ENCODE assay signal across 10 cellular contexts in the genomic region with DNA sequence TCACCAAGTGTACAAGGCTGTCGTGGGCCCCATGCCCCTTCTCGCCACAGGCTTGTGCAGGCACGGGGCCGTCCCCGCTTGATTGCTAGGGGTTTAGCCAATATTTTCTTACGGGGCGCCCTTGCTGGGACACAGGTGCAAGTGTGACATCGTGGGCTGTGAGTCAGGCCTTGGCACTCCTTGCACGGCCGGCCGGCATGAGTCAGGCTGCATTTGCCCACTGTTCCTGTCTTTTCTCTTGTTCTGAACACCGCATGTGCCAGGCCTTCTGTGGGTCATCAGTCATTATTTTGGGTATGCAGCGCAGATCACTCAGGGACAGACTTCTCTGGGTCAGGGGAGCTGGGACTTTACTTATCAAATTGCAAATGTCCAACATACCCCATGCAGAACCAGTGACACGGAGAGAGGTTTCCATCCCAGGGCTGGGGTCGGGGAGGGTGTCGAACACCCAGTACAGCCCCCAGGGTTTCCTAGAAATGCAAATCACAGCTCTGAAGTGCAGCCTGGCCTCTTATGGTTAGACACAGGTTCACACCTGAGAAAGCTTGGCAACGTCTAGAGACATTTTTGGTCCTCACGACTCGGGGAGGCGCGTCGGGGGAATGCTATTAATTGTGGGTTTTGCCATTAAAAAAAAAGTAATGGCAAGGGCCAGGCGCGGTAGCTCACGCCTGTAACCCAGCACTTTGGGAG. TPM values are rescaled to one million over a fixed set of nuclear protein-coding genes. Genes with fewer than 3 reads are reported as not detected.
DNase-seq lines count a peak whose midpoint lies in the region; TF ChIP-seq lines count a peak whose summit lies in the region.
"Had no signal": no experiment of that assay in that cellular context is flagged by ENCODE, and none has a peak within 500 bp of the region (broad histone marks: within the 10 kb centered on the region; RNA-seq: fewer than 3 reads in every experiment).

No MANE protein-coding gene starts in this region.

- no peak overlapping the region for H3K27ac ChIP-seq in colonic mucosa
- H3K27ac ChIP-seq: upper lobe of left lung had no signal

- H3K4me1 ChIP-seq in colonic mucosa (no peaks in the 10 kb centered on the region), HAP-1 (no peaks in the 10 kb centered on the region)

- TF ChIP-seq CTCF in colonic mucosa (IDR thresholded peaks at IDR 0.05): no peak

- peak; percentile 32 for DNase-seq in AG08395 (ENCODE audit: low spot score)
- peak; percentile 54 for DNase-seq in HPDE6-E6E7 (ENCODE audit: extremely low spot score)
- DNase-seq in SW480 (ENCODE audit: low spot score): peak; percentile 65
- peak; percentile 33 for DNase-seq in iris pigment epithelial cell (ENCODE audit: low read depth)
- DNase-seq in colonic mucosa: no peak
- no peak for DNase-seq in HuH-7 (ENCODE audit: low spot score)
- no peak for DNase-seq in HAP-1 (ENCODE audit: low spot score in 2 of 2)
- DNase-seq in NCI-H2227 treated with DMSO at 0.1 percent for 48 hours (lab: John Stamatoyannopoulos, UW): no peak
- DNase-seq: activated T-cell treated with anti-CD3 and anti-CD28 coated beads, Interleukin-2, amount 50 U/mL, for 48 hours had no signal

- intact Hi-C loops in colonic mucosa (cut with DNase I): no loop called here

- in situ Hi-C loops in HAP-1 (cut with MboI; ENCODE audit: low sequenced_read_pairs): no loop called here

- H3K4me3 ChIP-seq in colonic mucosa: no peak overlapping the region
- no peak overlapping the region for H3K4me3 ChIP-seq in HAP-1
- H3K4me3 ChIP-seq: upper lobe of left lung had no signal

- H3K27me3 ChIP-seq in colonic mucosa (no peaks in the 10 kb centered on the region), HAP-1 (ENCODE audit: low read depth) (no peaks in the 10 kb centered on the region)
- H3K27me3 ChIP-seq: upper lobe of left lung had no signal

- no peaks in the 10 kb centered on the region for H3K36me3 ChIP-seq in colonic mucosa
- no peaks in the 10 kb centered on the region for H3K36me3 ChIP-seq in HAP-1 (replicated peaks)
- H3K36me3 ChIP-seq: upper lobe of left lung had no signal

- H3K9me3 ChIP-seq in colonic mucosa (no peaks in the 10 kb centered on the region), HAP-1 (no peaks in the 10 kb centered on the region)
- H3K9me3 ChIP-seq: upper lobe of left lung had no signal

- H3K9ac ChIP-seq in colonic mucosa (ENCODE audit: low read depth in 2 of 2, low read length in 2 of 2): no peak overlapping the region

RNA-seq across cellular contexts. Expression of a gene that starts 22.5 kb away (rescaled TPM):
- 10 to 100 TPM; 12.9 to 18.7 TPM for total RNA-seq in colonic mucosa

Comparison
In these comparisons a context has a peak if more than half of its experiments do, and no peak if none do; other contexts are left out.
1. DNase-seq: peak in AG08395 (single experiment), HPDE6-E6E7 (single experiment), SW480 (single experiment) and iris pigment epithelial cell (single experiment); none in colonic mucosa (single experiment), HuH-7 (single experiment), HAP-1 (0 of 2) and NCI-H2227 treated with DMSO at 0.1 percent for 48 hours (single experiment).